ENCODE assay signal across 1 cellular context in the genomic region with DNA sequence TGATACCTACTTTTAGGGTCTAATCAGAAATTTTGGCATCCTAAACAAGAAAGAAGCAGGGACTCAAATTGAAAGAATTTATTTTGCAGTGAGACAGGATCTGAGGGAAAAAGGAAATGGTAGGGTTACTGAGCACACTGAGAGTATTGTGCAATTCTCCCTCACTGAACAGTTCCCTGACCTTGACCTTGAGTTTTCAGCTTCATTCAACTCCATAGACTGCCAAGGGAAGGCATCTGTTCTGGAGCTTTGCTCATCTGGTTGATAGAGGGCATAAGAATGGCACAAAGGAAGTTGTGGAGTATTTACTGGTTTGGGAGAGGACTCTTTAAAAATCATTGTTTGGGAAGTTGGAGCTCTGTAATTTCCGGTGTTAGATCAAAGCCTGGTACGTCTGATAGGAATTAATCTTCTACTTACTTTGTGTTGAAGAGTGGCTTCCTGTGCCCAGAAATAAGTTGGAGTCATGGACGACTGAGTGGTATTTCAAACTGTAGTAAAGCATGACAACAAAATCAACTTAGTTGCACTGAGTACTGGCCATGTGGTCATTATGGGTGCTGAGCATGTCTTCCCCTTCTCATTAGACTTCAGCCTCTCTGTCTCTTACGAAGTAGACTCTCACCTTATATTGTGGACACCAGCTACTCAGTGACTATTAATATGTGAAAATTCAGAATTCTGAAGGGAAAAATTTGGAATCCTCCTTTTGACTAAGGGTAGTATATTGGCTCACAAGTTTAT.
TF ChIP-seq lines count a peak whose summit lies in the region.

No MANE protein-coding gene starts in this region.

TF ChIP-seq in HepG2, 621 proteins besides CTCF, POLR2A, EP300 and RAD21 (continued from another document and continues in another):
- TF ChIP-seq, protein P1, sequence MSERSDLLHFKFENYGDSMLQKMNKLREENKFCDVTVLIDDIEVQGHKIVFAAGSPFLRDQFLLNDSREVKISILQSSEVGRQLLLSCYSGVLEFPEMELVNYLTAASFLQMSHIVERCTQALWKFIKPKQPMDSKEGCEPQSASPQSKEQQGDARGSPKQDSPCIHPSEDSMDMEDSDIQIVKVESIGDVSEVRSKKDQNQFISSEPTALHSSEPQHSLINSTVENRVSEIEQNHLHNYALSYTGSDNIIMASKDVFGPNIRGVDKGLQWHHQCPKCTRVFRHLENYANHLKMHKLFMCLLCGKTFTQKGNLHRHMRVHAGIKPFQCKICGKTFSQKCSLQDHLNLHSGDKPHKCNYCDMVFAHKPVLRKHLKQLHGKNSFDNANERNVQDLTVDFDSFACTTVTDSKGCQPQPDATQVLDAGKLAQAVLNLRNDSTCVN (CRISPR knock-in tag; IDR thresholded peaks at IDR 0.05; ENCODE audit: borderline replicate concordance): 0 out of 2 replicates have a peak, but pooled peaks have one; percentile 48
- TF ChIP-seq ZNF850 (CRISPR knock-in tag; conservative IDR thresholded peaks at IDR 0.05): no peak
- TF ChIP-seq, protein P2, sequence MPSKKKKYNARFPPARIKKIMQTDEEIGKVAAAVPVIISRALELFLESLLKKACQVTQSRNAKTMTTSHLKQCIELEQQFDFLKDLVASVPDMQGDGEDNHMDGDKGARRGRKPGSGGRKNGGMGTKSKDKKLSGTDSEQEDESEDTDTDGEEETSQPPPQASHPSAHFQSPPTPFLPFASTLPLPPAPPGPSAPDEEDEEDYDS (CRISPR knock-in tag; IDR thresholded peaks at IDR 0.05): no peak
- no peak for TF ChIP-seq SP140L (CRISPR knock-in tag; IDR thresholded peaks at IDR 0.05; ENCODE audit: borderline replicate concordance)
- TF ChIP-seq, protein P3, sequence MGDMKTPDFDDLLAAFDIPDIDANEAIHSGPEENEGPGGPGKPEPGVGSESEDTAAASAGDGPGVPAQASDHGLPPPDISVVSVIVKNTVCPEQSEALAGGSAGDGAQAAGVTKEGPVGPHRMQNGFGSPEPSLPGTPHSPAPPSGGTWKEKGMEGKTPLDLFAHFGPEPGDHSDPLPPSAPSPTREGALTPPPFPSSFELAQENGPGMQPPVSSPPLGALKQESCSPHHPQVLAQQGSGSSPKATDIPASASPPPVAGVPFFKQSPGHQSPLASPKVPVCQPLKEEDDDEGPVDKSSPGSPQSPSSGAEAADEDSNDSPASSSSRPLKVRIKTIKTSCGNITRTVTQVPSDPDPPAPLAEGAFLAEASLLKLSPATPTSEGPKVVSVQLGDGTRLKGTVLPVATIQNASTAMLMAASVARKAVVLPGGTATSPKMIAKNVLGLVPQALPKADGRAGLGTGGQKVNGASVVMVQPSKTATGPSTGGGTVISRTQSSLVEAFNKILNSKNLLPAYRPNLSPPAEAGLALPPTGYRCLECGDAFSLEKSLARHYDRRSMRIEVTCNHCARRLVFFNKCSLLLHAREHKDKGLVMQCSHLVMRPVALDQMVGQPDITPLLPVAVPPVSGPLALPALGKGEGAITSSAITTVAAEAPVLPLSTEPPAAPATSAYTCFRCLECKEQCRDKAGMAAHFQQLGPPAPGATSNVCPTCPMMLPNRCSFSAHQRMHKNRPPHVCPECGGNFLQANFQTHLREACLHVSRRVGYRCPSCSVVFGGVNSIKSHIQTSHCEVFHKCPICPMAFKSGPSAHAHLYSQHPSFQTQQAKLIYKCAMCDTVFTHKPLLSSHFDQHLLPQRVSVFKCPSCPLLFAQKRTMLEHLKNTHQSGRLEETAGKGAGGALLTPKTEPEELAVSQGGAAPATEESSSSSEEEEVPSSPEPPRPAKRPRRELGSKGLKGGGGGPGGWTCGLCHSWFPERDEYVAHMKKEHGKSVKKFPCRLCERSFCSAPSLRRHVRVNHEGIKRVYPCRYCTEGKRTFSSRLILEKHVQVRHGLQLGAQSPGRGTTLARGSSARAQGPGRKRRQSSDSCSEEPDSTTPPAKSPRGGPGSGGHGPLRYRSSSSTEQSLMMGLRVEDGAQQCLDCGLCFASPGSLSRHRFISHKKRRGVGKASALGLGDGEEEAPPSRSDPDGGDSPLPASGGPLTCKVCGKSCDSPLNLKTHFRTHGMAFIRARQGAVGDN (CRISPR knock-in tag; IDR thresholded peaks at IDR 0.05): no peak
- TF ChIP-seq, protein P4, sequence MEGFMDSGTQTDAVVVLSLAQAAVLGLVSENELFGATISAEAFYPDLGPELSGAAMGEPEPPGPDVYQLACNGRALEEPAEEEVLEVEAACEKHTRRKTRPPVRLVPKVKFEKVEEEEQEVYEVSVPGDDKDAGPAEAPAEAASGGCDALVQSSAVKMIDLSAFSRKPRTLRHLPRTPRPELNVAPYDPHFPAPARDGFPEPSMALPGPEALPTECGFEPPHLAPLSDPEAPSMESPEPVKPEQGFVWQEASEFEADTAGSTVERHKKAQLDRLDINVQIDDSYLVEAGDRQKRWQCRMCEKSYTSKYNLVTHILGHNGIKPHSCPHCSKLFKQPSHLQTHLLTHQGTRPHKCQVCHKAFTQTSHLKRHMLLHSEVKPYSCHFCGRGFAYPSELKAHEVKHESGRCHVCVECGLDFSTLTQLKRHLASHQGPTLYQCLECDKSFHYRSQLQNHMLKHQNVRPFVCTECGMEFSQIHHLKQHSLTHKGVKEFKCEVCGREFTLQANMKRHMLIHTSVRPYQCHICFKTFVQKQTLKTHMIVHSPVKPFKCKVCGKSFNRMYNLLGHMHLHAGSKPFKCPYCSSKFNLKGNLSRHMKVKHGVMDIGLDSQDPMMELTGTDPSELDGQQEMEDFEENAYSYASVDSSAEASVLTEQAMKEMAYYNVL (CRISPR knock-in tag; IDR thresholded peaks at IDR 0.05; ENCODE audit: borderline replicate concordance): no peak
- TF ChIP-seq, protein P5, sequence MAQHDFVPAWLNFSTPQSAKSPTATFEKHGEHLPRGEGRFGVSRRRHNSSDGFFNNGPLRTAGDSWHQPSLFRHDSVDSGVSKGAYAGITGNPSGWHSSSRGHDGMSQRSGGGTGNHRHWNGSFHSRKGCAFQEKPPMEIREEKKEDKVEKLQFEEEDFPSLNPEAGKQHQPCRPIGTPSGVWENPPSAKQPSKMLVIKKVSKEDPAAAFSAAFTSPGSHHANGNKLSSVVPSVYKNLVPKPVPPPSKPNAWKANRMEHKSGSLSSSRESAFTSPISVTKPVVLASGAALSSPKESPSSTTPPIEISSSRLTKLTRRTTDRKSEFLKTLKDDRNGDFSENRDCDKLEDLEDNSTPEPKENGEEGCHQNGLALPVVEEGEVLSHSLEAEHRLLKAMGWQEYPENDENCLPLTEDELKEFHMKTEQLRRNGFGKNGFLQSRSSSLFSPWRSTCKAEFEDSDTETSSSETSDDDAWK (CRISPR knock-in tag; IDR thresholded peaks at IDR 0.05): no peak
- TF ChIP-seq ZNF543 (CRISPR knock-in tag; IDR thresholded peaks at IDR 0.05): no peak
- TF ChIP-seq MEIS2 (CRISPR knock-in tag; IDR thresholded peaks at IDR 0.05): no peak
- TF ChIP-seq FIP1L1 (IDR thresholded peaks at IDR 0.05; ENCODE audit: borderline replicate concordance, insufficient read depth, low read depth, low read length): no peak
- no peak for TF ChIP-seq PHB2 (IDR thresholded peaks at IDR 0.05; ENCODE audit: partially characterized antibody)
- no peak for TF ChIP-seq KLF6 (CRISPR knock-in tag; IDR thresholded peaks at IDR 0.05)
- no peak for TF ChIP-seq ZNF776 (CRISPR knock-in tag; IDR thresholded peaks at IDR 0.05)
- TF ChIP-seq, protein P6, sequence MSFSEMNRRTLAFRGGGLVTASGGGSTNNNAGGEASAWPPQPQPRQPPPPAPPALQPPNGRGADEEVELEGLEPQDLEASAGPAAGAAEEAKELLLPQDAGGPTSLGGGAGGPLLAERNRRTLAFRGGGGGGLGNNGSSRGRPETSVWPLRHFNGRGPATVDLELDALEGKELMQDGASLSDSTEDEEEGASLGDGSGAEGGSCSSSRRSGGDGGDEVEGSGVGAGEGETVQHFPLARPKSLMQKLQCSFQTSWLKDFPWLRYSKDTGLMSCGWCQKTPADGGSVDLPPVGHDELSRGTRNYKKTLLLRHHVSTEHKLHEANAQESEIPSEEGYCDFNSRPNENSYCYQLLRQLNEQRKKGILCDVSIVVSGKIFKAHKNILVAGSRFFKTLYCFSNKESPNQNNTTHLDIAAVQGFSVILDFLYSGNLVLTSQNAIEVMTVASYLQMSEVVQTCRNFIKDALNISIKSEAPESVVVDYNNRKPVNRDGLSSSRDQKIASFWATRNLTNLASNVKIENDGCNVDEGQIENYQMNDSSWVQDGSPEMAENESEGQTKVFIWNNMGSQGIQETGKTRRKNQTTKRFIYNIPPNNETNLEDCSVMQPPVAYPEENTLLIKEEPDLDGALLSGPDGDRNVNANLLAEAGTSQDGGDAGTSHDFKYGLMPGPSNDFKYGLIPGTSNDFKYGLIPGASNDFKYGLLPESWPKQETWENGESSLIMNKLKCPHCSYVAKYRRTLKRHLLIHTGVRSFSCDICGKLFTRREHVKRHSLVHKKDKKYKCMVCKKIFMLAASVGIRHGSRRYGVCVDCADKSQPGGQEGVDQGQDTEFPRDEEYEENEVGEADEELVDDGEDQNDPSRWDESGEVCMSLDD (CRISPR knock-in tag; IDR thresholded peaks at IDR 0.05; ENCODE audit: borderline replicate concordance): no peak
- TF ChIP-seq POLR2AphosphoS2 (IDR thresholded peaks at IDR 0.05; ENCODE audit: low read depth, low read length): no peak
- TF ChIP-seq HHEX (CRISPR knock-in tag; IDR thresholded peaks at IDR 0.05): no peak
- TF ChIP-seq ZNF629 (CRISPR knock-in tag; conservative IDR thresholded peaks at IDR 0.05): no peak
- no peak for TF ChIP-seq ZNF879 (CRISPR knock-in tag; IDR thresholded peaks at IDR 0.05)
- no peak for TF ChIP-seq ZNF883 (CRISPR knock-in tag; IDR thresholded peaks at IDR 0.05; ENCODE audit: not compliant biosample characterization)
- TF ChIP-seq ZFY (CRISPR knock-in tag; IDR thresholded peaks at IDR 0.05): no peak
- no peak for TF ChIP-seq CC2D1A (CRISPR knock-in tag; IDR thresholded peaks at IDR 0.05)
- TF ChIP-seq SNAI1 (CRISPR knock-in tag; IDR thresholded peaks at IDR 0.05; ENCODE audit: borderline replicate concordance): no peak
- peak; percentile 63 for TF ChIP-seq POGZ (CRISPR knock-in tag; IDR thresholded peaks at IDR 0.05)
- no peak for TF ChIP-seq BRCA1 (CRISPR knock-in tag; IDR thresholded peaks at IDR 0.05)
- no peak for TF ChIP-seq TOPORS (CRISPR knock-in tag; IDR thresholded peaks at IDR 0.05)
- TF ChIP-seq ZNF121 (CRISPR knock-in tag; IDR thresholded peaks at IDR 0.05): no peak
- TF ChIP-seq ZFP90 (CRISPR knock-in tag; IDR thresholded peaks at IDR 0.05; ENCODE audit: borderline replicate concordance): no peak
- TF ChIP-seq AHR (CRISPR knock-in tag; IDR thresholded peaks at IDR 0.05): no peak
- TF ChIP-seq, protein P7, sequence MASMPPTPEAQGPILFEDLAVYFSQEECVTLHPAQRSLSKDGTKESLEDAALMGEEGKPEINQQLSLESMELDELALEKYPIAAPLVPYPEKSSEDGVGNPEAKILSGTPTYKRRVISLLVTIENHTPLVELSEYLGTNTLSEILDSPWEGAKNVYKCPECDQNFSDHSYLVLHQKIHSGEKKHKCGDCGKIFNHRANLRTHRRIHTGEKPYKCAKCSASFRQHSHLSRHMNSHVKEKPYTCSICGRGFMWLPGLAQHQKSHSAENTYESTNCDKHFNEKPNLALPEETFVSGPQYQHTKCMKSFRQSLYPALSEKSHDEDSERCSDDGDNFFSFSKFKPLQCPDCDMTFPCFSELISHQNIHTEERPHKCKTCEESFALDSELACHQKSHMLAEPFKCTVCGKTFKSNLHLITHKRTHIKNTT (CRISPR knock-in tag; IDR thresholded peaks at IDR 0.05): no peak
- TF ChIP-seq CENPX (CRISPR knock-in tag; IDR thresholded peaks at IDR 0.05): no peak
- no peak for TF ChIP-seq MBD4 (IDR thresholded peaks at IDR 0.05; ENCODE audit: borderline replicate concordance, low read length)
- no peak for TF ChIP-seq CCAR2 (optimal IDR thresholded peaks at IDR 0.05; ENCODE audit: low read depth, low read length)
- peak; percentile 34; the same call in 1 of the 2 replicates for TF ChIP-seq CREM (IDR thresholded peaks at IDR 0.05)
- no peak for TF ChIP-seq CREM (CRISPR knock-in tag; IDR thresholded peaks at IDR 0.05)
- TF ChIP-seq, protein P8, sequence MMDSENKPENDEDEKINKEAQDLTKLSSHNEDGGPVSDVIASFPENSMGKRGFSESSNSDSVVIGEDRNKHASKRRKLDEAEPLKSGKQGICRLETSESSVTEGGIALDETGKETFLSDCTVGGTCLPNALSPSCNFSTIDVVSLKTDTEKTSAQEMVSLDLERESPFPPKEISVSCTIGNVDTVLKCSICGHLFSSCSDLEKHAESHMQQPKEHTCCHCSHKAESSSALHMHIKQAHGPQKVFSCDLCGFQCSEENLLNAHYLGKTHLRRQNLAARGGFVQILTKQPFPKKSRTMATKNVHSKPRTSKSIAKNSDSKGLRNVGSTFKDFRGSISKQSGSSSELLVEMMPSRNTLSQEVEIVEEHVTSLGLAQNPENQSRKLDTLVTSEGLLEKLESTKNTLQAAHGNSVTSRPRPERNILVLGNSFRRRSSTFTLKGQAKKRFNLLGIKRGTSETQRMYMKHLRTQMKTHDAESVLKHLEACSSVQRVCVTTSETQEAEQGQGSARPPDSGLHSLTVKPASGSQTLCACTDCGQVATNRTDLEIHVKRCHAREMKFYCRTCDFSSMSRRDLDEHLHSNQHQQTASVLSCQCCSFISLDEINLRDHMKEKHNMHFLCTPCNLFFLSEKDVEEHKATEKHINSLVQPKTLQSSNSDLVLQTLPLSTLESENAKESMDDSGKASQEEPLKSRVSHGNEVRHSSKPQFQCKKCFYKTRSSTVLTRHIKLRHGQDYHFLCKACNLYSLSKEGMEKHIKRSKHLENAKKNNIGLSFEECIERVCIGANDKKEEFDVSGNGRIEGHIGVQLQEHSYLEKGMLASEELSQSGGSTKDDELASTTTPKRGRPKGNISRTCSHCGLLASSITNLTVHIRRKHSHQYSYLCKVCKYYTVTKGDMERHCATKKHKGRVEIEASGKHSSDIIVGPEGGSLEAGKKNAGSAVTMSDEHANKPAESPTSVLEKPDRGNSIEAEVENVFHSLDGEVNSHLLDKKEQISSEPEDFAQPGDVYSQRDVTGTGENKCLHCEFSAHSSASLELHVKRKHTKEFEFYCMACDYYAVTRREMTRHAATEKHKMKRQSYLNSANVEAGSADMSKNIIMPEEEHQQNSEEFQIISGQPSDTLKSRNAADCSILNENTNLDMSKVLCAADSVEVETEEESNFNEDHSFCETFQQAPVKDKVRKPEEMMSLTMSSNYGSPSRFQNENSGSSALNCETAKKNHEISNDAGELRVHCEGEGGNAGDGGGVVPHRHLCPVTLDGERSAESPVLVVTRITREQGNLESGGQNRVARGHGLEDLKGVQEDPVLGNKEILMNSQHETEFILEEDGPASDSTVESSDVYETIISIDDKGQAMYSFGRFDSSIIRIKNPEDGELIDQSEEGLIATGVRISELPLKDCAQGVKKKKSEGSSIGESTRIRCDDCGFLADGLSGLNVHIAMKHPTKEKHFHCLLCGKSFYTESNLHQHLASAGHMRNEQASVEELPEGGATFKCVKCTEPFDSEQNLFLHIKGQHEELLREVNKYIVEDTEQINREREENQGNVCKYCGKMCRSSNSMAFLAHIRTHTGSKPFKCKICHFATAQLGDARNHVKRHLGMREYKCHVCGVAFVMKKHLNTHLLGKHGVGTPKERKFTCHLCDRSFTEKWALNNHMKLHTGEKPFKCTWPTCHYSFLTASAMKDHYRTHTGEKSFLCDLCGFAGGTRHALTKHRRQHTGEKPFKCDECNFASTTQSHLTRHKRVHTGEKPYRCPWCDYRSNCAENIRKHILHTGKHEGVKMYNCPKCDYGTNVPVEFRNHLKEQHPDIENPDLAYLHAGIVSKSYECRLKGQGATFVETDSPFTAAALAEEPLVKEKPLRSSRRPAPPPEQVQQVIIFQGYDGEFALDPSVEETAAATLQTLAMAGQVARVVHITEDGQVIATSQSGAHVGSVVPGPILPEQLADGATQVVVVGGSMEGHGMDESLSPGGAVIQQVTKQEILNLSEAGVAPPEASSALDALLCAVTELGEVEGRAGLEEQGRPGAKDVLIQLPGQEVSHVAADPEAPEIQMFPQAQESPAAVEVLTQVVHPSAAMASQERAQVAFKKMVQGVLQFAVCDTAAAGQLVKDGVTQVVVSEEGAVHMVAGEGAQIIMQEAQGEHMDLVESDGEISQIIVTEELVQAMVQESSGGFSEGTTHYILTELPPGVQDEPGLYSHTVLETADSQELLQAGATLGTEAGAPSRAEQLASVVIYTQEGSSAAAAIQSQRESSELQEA (CRISPR knock-in tag; IDR thresholded peaks at IDR 0.05; ENCODE audit: not compliant biosample characterization): no peak
- peak; percentile 82 for TF ChIP-seq ZNF343 (CRISPR knock-in tag; IDR thresholded peaks at IDR 0.05)
- TF ChIP-seq STAT5B (CRISPR knock-in tag; IDR thresholded peaks at IDR 0.05): no peak
- no peak for TF ChIP-seq MEF2D (CRISPR knock-in tag; IDR thresholded peaks at IDR 0.05)
